In the genomic region with DNA sequence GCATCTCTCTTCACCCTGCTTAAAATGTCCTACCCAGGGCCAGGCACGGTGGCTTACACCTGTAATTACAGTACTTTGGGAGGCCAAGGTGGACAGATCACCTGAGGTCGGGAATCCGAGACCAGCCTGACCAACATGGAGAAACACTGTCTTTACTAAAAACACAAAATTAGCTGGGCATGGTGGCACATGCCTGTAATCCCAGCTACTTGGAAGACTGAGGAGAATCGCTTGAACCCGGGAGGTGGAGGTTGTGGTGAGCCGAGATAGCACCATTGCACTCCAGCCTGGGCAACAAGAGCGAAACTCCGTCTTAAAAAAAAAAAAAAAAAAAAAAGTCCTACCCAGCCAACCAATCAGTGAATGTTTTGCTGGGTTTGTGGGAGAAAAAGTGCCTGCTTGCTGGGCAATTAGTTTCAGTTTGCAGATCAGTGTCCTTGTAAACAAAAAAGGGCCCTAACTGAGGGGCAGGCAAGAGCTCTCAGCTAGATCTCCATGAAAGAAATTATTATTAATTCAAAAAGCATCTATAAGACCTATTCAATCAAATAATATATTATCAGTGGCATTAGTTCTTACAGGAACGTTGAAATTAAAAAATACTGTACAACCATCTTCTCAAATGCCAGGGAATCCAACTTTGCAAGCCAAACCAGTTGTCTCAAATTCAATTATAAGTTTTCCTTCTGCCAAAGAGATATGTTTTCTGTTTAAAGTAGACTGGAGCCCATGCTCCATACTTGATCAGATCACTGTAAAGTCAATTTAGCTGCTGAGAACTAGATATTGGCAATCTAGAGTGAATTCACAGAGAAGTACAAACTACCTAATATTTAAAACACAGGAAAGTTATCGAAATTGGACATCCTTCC, we compare ENCODE assay signal across 8 cellular contexts. TPM values are rescaled to one million over a fixed set of nuclear protein-coding genes. Genes with fewer than 3 reads are reported as not detected.
A peak's percentile ranks its signal among the peaks of the same experiment; 100 is the strongest.
DNase-seq lines count a peak whose midpoint lies in the region.

No MANE protein-coding gene starts in this region.

- H3K9me3 Mint-ChIP-seq in activated naive CD4-positive, alpha-beta T cell treated with anti-CD3 and anti-CD28 coated beads for 36 hours: no peaks in the 10 kb centered on the region

- no peaks in the 10 kb centered on the region for H3K9me3 ChIP-seq in muscle layer of colon (ENCODE audit: low read length)

- H3K4me1 Mint-ChIP-seq in activated naive CD4-positive, alpha-beta T cell treated with anti-CD3 and anti-CD28 coated beads for 36 hours (ENCODE audit: low read depth): peaks cover 43% of the 10 kb centered on the region

- H3K36me3 Mint-ChIP-seq in activated naive CD4-positive, alpha-beta T cell treated with anti-CD3 and anti-CD28 coated beads for 36 hours (ENCODE audit: low read depth): no peaks in the 10 kb centered on the region

- peak overlapping the region; percentile 4 for H3K9ac ChIP-seq in muscle layer of colon (ENCODE audit: low read length)

- H3K27ac Mint-ChIP-seq in activated naive CD4-positive, alpha-beta T cell treated with anti-CD3 and anti-CD28 coated beads for 36 hours: peak overlapping the region; percentile 77

- peak; percentile 33 for DNase-seq in activated naive CD4-positive, alpha-beta T cell treated with anti-CD3 and anti-CD28 coated beads for 36 hours
- DNase-seq in activated naive CD4-positive, alpha-beta T cell (lab: John Stamatoyannopoulos, UW): no peak
- DNase-seq in RPMI8226 (peak; percentile 77), cerebellum (ENCODE audit: low spot score) (peak; percentile 57), SK-N-DZ (ENCODE audit: low spot score) (no peak), inferior parietal cortex (ENCODE audit: extremely low spot score) (no peak), NCI-H1092 (lab: John Stamatoyannopoulos, UW) (no peak)

- no peaks in the 10 kb centered on the region for H3K27me3 ChIP-seq in muscle layer of colon (ENCODE audit: control insufficient read depth in 1 of 2, insufficient read depth in 2 of 2, low read length in 2 of 2)

- H3K27ac ChIP-seq in muscle layer of colon (ENCODE audit: low read depth, low read length): no peak overlapping the region

- CTCF ChIA-PET in activated naive CD4-positive, alpha-beta T cell treated with anti-CD3 and anti-CD28 coated beads for 36 hours (lab: Charles Lee): interaction anchor here (0.7 to 1.9 kb wide), 3 partner anchors 87 to 93 kb away, joined by 3 to 7 read pairs (median 3); no protein-coding TSS in a partner anchor

- peak overlapping the region in 1 of 2 donors; percentile 28 for H3K4me3 ChIP-seq in muscle layer of colon (ENCODE audit: low read depth in 1 of 2, low read length in 2 of 2)

- peak overlapping the region; percentile 68 for H3K4me3 Mint-ChIP-seq in activated naive CD4-positive, alpha-beta T cell treated with anti-CD3 and anti-CD28 coated beads for 36 hours

- H3K4me1 ChIP-seq in muscle layer of colon (ENCODE audit: insufficient read depth, low read length): peaks cover 20% of the 10 kb centered on the region

- intact Hi-C loops in activated naive CD4-positive, alpha-beta T cell treated with anti-CD3 and anti-CD28 coated beads for 36 hours (cut with micrococcal nuclease): loop anchor here (1.0 to 5.0 kb wide), 4 partner anchors 13 to 492 kb away; partner anchors contain the start of genes FBXW2 and RAB14

- H3K27me3 Mint-ChIP-seq in activated naive CD4-positive, alpha-beta T cell treated with anti-CD3 and anti-CD28 coated beads for 36 hours (ENCODE audit: low read depth): no peaks in the 10 kb centered on the region

- no peaks in the 10 kb centered on the region for H3K36me3 ChIP-seq in muscle layer of colon (ENCODE audit: insufficient read depth, low read length)

RNA-seq across cellular contexts. Expression of gene MEGF9, which starts 3.9 kb away (rescaled TPM):
- total RNA-seq in activated naive CD4-positive, alpha-beta T cell treated with anti-CD3 and anti-CD28 coated beads for 36 hours: 1 to 10 TPM; 3.8 TPM
- 46.2 TPM for total RNA-seq in cerebellum
- 11.4 TPM in 2 replicates for polyA plus RNA-seq in SK-N-DZ (2014; cell fraction: cytosol; rRNA removed)
- polyA plus RNA-seq in SK-N-DZ (2014; cell fraction: nucleus; rRNA removed): 4.1 and 4.5 TPM in 2 replicates

Comparison
In these comparisons a context has a peak if more than half of its experiments do, and no peak if none do; other contexts are left out.
1. DNase-seq: peak in activated naive CD4-positive, alpha-beta T cell treated with anti-CD3 and anti-CD28 coated beads for 36 hours (single experiment), RPMI8226 (single experiment) and cerebellum (single experiment); none in activated naive CD4-positive, alpha-beta T cell (0 of 4), SK-N-DZ (single experiment), inferior parietal cortex (single experiment) and NCI-H1092 (single experiment).